ENCODE assay signal across 9 cellular contexts in genomic region chr12:96234591-96235496, GRCh38. TPM values are rescaled to one million over a fixed set of nuclear protein-coding genes. Genes with fewer than 3 reads are reported as not detected.
DNase-seq lines count a peak whose midpoint lies in the region; ATAC-seq and TF ChIP-seq lines count a peak whose summit lies in the region.
"Had no signal": no experiment of that assay in that cellular context is flagged by ENCODE, and none has a peak within 500 bp of the region (broad histone marks: within the 10 kb centered on the region; RNA-seq: fewer than 3 reads in every experiment).

No MANE protein-coding gene starts in this region.

- WGBS in esophagus muscularis mucosa: 60% methylated on average over 19 of the region's 22 CpGs

- peaks cover 73 to 100% (median 100%) of the 10 kb centered on the region in 11 experiments for H4K20me1 ChIP-seq in BLaER1 treated with 17β-estradiol and CSF1 and Interleukin-3, amounts not matched to agents 10 nM and 100 nM

- DNase-seq in Peyer's patch (no peak), esophagus muscularis mucosa (ENCODE audit: extremely low spot score) (no peak), hippocampal formation (lab: John Stamatoyannopoulos, UW) (no peak)
- DNase-seq: NCI-H345 had no signal

- intact Hi-C loops in esophagus muscularis mucosa (cut with DNase I): no loop called here

- ATAC-seq in HG02885 (IDR thresholded peaks at IDR 0.05; ENCODE audit: poor library complexity, unreplicated experiment) (no peak), GM21576 (IDR thresholded peaks at IDR 0.05; ENCODE audit: unreplicated experiment) (no peak), GM19467 (IDR thresholded peaks at IDR 0.05; ENCODE audit: unreplicated experiment) (no peak)

- H3K36me3 ChIP-seq in BLaER1 treated with 17β-estradiol and CSF1 and Interleukin-3, amounts not matched to agents 10 nM and 100 nM: peaks cover 39 to 89% (median 79%) of the 10 kb centered on the region in 11 experiments
- H3K36me3 ChIP-seq in Peyer's patch (no peaks in the 10 kb centered on the region), esophagus muscularis mucosa (peaks cover 0 to 6% (median 0%) of the 10 kb centered on the region in 4 donors), rectal smooth muscle tissue (ENCODE audit: control insufficient read depth, insufficient read depth, low read length) (no peaks in the 10 kb centered on the region)

- peaks cover 31 to 60% (median 51%) of the 10 kb centered on the region in 10 experiments for H3K4me1 ChIP-seq in BLaER1 treated with 17β-estradiol and CSF1 and Interleukin-3, amounts not matched to agents 10 nM and 100 nM
- H3K4me1 ChIP-seq in Peyer's patch: peaks cover 0 to 55% (median 6%) of the 10 kb centered on the region in 4 donors
- peaks cover 71 to 100% (median 99%) of the 10 kb centered on the region in 4 donors for H3K4me1 ChIP-seq in esophagus muscularis mucosa
- peaks cover 65% of the 10 kb centered on the region for H3K4me1 ChIP-seq in rectal smooth muscle tissue (ENCODE audit: control insufficient read depth, insufficient read depth, low read length)

- no peaks in the 10 kb centered on the region for H3K9me3 ChIP-seq in BLaER1 treated with 17β-estradiol and CSF1 and Interleukin-3, amounts not matched to agents 10 nM and 100 nM (replicated peaks in 1 of 11)
- H3K9me3 ChIP-seq in Peyer's patch (no peaks in the 10 kb centered on the region), esophagus muscularis mucosa (no peaks in the 10 kb centered on the region)

- no peak for TF ChIP-seq POLR2A in Peyer's patch (IDR thresholded peaks at IDR 0.05)
- TF ChIP-seq POLR2A in esophagus muscularis mucosa (IDR thresholded peaks at IDR 0.05; ENCODE audit: low read depth): no peak

- H3K27ac ChIP-seq in BLaER1 treated with 17β-estradiol and CSF1 and Interleukin-3, amounts not matched to agents 10 nM and 100 nM: no peak overlapping the region
- H3K27ac ChIP-seq in Peyer's patch: peak overlapping the region in 3 of 4 donors; percentile 53 to 85 (median 59)
- H3K27ac ChIP-seq in esophagus muscularis mucosa (replicated peaks in 1 of 4): peak overlapping the region; percentile 92 to 95 (median 92)
- H3K27ac ChIP-seq in rectal smooth muscle tissue (ENCODE audit: low read depth, low read length): peak overlapping the region; percentile 94

- peak overlapping the region; percentile 40 to 97 (median 78) for H3K4me2 ChIP-seq in BLaER1 treated with 17β-estradiol and CSF1 and Interleukin-3, amounts not matched to agents 10 nM and 100 nM

- TF ChIP-seq CTCF in Peyer's patch (IDR thresholded peaks at IDR 0.05): no peak
- TF ChIP-seq CTCF in esophagus muscularis mucosa (IDR thresholded peaks at IDR 0.05): no peak

- H3K27me3 ChIP-seq in BLaER1 treated with 17β-estradiol and CSF1 and Interleukin-3, amounts not matched to agents 10 nM and 100 nM: no peaks in the 10 kb centered on the region
- H3K27me3 ChIP-seq in Peyer's patch (no peaks in the 10 kb centered on the region), esophagus muscularis mucosa (no peaks in the 10 kb centered on the region), rectal smooth muscle tissue (ENCODE audit: control insufficient read depth, insufficient read depth, low read length) (no peaks in the 10 kb centered on the region)

- no peak overlapping the region for H3K4me3 ChIP-seq in BLaER1 treated with 17β-estradiol and CSF1 and Interleukin-3, amounts not matched to agents 10 nM and 100 nM
- no peak overlapping the region for H3K4me3 ChIP-seq in Peyer's patch
- peak overlapping the region in 2 of 4 donors; percentile 1 to 26 for H3K4me3 ChIP-seq in esophagus muscularis mucosa
- no peak overlapping the region for H3K4me3 ChIP-seq in rectal smooth muscle tissue (ENCODE audit: low read length)

- no peak for TF ChIP-seq EP300 in esophagus muscularis mucosa (IDR thresholded peaks at IDR 0.05)

- no peak overlapping the region for H3K9ac ChIP-seq in BLaER1 treated with 17β-estradiol and CSF1 and Interleukin-3, amounts not matched to agents 10 nM and 100 nM
- H3K9ac ChIP-seq in rectal smooth muscle tissue (ENCODE audit: low read length): no peak overlapping the region

RNA-seq across cellular contexts. Expression of gene ELK3, which starts 40.7 kb away (rescaled TPM):
- total RNA-seq in Peyer's patch (10 to 100 TPM in 2 of 4 donors, 1 to 10 TPM in 2; 5.1 to 23.9 (median 9.4) TPM), esophagus muscularis mucosa (10 to 100 TPM; 13.7 to 26.9 (median 25.7) TPM)

Comparison
In these comparisons a context has a peak if more than half of its experiments do, and no peak if none do; other contexts are left out.
1. H3K27ac ChIP-seq: peak in Peyer's patch (3 of 4), esophagus muscularis mucosa (4 of 4) and rectal smooth muscle tissue (single experiment); none in BLaER1 treated with 17β-estradiol and CSF1 and Interleukin-3, amounts not matched to agents 10 nM and 100 nM (0 of 11).